7 cellular contexts compared by ENCODE assay signal in genomic region chr2:42809876-42810125, GRCh38. TPM values are rescaled to one million over a fixed set of nuclear protein-coding genes. Genes with fewer than 3 reads are reported as not detected.
DNase-seq lines count a peak whose midpoint lies in the region; ATAC-seq and TF ChIP-seq lines count a peak whose summit lies in the region.

No MANE protein-coding gene starts in this region.

- peaks cover 5% of the 10 kb centered on the region for H3K36me3 Mint-ChIP-seq in activated CD4-positive, alpha-beta memory T cell treated with anti-CD3 and anti-CD28 coated beads, Interleukin-2, amount 10 ng/mL, durations not matched to agents 7 days and 5 days (ENCODE audit: low read depth)

- peak overlapping the region; percentile 50 for H3K4me3 ChIP-seq in LNCaP clone FGC (ENCODE audit: low read depth, low read length)
- H3K4me3 ChIP-seq in neuron (ENCODE audit: low read length), result peak overlapping the region; percentile 57

- POLR2A ChIA-PET in activated CD4-positive, alpha-beta memory T cell treated with anti-CD3 and anti-CD28 coated beads, Interleukin-2, amount 10 ng/mL, durations not matched to agents 7 days and 5 days (lab: Charles Lee), result interaction anchor here (0.7 to 3.8 kb wide), 25 partner anchors 10 to 1552 kb away, joined by 3 to 31 read pairs (median 3); partner anchors contain the start of genes CAMKMT, COX7A2L, HAAO and PLEKHH2

- TF ChIP-seq CTCF in LNCaP clone FGC (IDR thresholded peaks at IDR 0.05; ENCODE audit: control insufficient read depth, extremely low read depth, insufficient read depth) (0 out of 2 replicates have a peak, but pooled peaks have one; percentile 2), foreskin keratinocyte (conservative IDR thresholded peaks at IDR 0.05) (peak; percentile 34)

- peak overlapping the region; percentile 62 for H2AFZ ChIP-seq in neuron (ENCODE audit: low read depth, low read length)

- H3K27me3 ChIP-seq in foreskin keratinocyte, result no peaks in the 10 kb centered on the region
- no peaks in the 10 kb centered on the region for H3K27me3 ChIP-seq in neuron (ENCODE audit: insufficient read depth, low read length)

- H3K27ac Mint-ChIP-seq in activated CD4-positive, alpha-beta memory T cell treated with anti-CD3 and anti-CD28 coated beads, Interleukin-2, amount 10 ng/mL, durations not matched to agents 7 days and 5 days, result peak overlapping the region; percentile 65

- no peaks in the 10 kb centered on the region for H3K36me3 ChIP-seq in neuron (ENCODE audit: insufficient read depth, low read length)

- H3K4me1 ChIP-seq in foreskin keratinocyte, result no peaks in the 10 kb centered on the region
- H3K4me1 ChIP-seq in neuron (ENCODE audit: insufficient read depth, low read length), result peaks cover 3% of the 10 kb centered on the region

- peaks cover 18% of the 10 kb centered on the region for H3K4me1 Mint-ChIP-seq in activated CD4-positive, alpha-beta memory T cell treated with anti-CD3 and anti-CD28 coated beads, Interleukin-2, amount 10 ng/mL, durations not matched to agents 7 days and 5 days

- H3K9me3 Mint-ChIP-seq in activated CD4-positive, alpha-beta memory T cell treated with anti-CD3 and anti-CD28 coated beads, Interleukin-2, amount 10 ng/mL, durations not matched to agents 7 days and 5 days, result peaks cover 6% of the 10 kb centered on the region

- H3K4me3 Mint-ChIP-seq in activated CD4-positive, alpha-beta memory T cell treated with anti-CD3 and anti-CD28 coated beads, Interleukin-2, amount 10 ng/mL, durations not matched to agents 7 days and 5 days, result peak overlapping the region; percentile 54

- CTCF ChIA-PET in activated CD4-positive, alpha-beta memory T cell treated with anti-CD3 and anti-CD28 coated beads, Interleukin-2, amount 10 ng/mL, durations not matched to agents 7 days and 5 days (lab: Charles Lee), result interaction anchor here (1.0 to 5.1 kb wide), 9 partner anchors 9 to 796 kb away, joined by 3 to 34 read pairs (median 6); no protein-coding TSS in a partner anchor

- ATAC-seq in GM19467 (IDR thresholded peaks at IDR 0.05; ENCODE audit: unreplicated experiment), result peak; percentile 54
- ATAC-seq in foreskin keratinocyte, result peak; percentile 70
- no peak for ATAC-seq in HG03469 (IDR thresholded peaks at IDR 0.05; ENCODE audit: unreplicated experiment)

- H3K27ac ChIP-seq in foreskin keratinocyte, result peak overlapping the region; percentile 96

- DNase-seq in EH (ENCODE audit: low read depth), result peak; percentile 88
- no peak for DNase-seq in LNCaP clone FGC (ENCODE audit: low read depth)
- peak; percentile 75 for DNase-seq in activated CD4-positive, alpha-beta memory T cell treated with anti-CD3 and anti-CD28 coated beads, Interleukin-2, amount 10 ng/mL, durations not matched to agents 7 days and 5 days
- no peak for DNase-seq in foreskin keratinocyte

- peaks cover 10% of the 10 kb centered on the region for H3K27me3 Mint-ChIP-seq in activated CD4-positive, alpha-beta memory T cell treated with anti-CD3 and anti-CD28 coated beads, Interleukin-2, amount 10 ng/mL, durations not matched to agents 7 days and 5 days

- H3K9me3 ChIP-seq in neuron (ENCODE audit: low read length), result no peaks in the 10 kb centered on the region

RNA-seq across cellular contexts. Expression of gene HAAO, which starts 17.4 kb away (rescaled TPM):
- under 1 TPM; 0.18 to 0.28 TPM for total RNA-seq in activated CD4-positive, alpha-beta memory T cell treated with anti-CD3 and anti-CD28 coated beads, Interleukin-2, amount 10 ng/mL, durations not matched to agents 7 days and 5 days
- total RNA-seq in foreskin keratinocyte, result 0.48 and 0.56 TPM in 2 replicates
- polyA plus RNA-seq in foreskin keratinocyte, result 0.47 and 0.57 TPM in 2 replicates

RNA-seq across cellular contexts. Expression of gene OXER1, which starts 45.9 kb away (rescaled TPM):
- not detected for total RNA-seq in activated CD4-positive, alpha-beta memory T cell treated with anti-CD3 and anti-CD28 coated beads, Interleukin-2, amount 10 ng/mL, durations not matched to agents 7 days and 5 days
- 0.07 TPM in 1 of 2 replicates, not detected in the other for total RNA-seq in foreskin keratinocyte
- polyA plus RNA-seq in foreskin keratinocyte, result 0.04 and 0.08 TPM in 2 replicates

Comparison
In these comparisons a context has a peak if more than half of its experiments do, and no peak if none do; other contexts are left out.
1. DNase-seq: peak in EH (single experiment) and activated CD4-positive, alpha-beta memory T cell treated with anti-CD3 and anti-CD28 coated beads, Interleukin-2, amount 10 ng/mL, durations not matched to agents 7 days and 5 days (single experiment); none in LNCaP clone FGC (single experiment) and foreskin keratinocyte (0 of 2).